8 cellular contexts compared by ENCODE assay signal in genomic region chr9:22008662-22009562, GRCh38. TPM values are rescaled to one million over a fixed set of nuclear protein-coding genes. Genes with fewer than 3 reads are reported as not detected.
DNase-seq lines count a peak whose midpoint lies in the region; ATAC-seq, FAIRE-seq and TF ChIP-seq lines count a peak whose summit lies in the region.

Gene CDKN2B, minus strand, starts transcription at chr9:22009305. Its CDS starts 352 bp downstream, at chr9:22008953.

- H3K4ac ChIP-seq in H1 (replicated peaks; ENCODE audit: insufficient read length, low read depth, low read length), result no peak within 1 kb of the TSS

- H3K4me2 ChIP-seq in H1 (ENCODE audit: insufficient read depth in 1 of 2, low read depth in 2 of 2, low read length in 2 of 2), result peak within 1 kb of the TSS; percentile 77 to 97

- ATAC-seq in GM18868 (IDR thresholded peaks at IDR 0.05; ENCODE audit: unreplicated experiment) (peak; percentile 90), HG03095 (IDR thresholded peaks at IDR 0.05; ENCODE audit: unreplicated experiment) (peak; percentile 92)

- peaks cover 18% of the 10 kb centered on the region; the same call in 1 of the 2 replicates for H3K23me2 ChIP-seq in H1 (ENCODE audit: low read depth, low read length)

- CTCF ChIA-PET in activated CD4-positive, alpha-beta memory T cell treated with anti-CD3 and anti-CD28 coated beads for 36 hours (lab: Charles Lee), result interaction anchor here (0.6 to 6.0 kb wide), 56 partner anchors 10 to 756 kb away, joined by 3 to 118 read pairs (median 5); partner anchors contain the start of genes CDKN2A, CDKN2B-AS1 and MTAP
- CTCF ChIA-PET in H1 (lab: Charles Lee; ENCODE audit: partially characterized antibody), result interaction anchor here (0.6 to 4.1 kb wide), 47 partner anchors 9 to 450 kb away, joined by 3 to 57 read pairs (median 4); partner anchors contain the start of genes CDKN2A and CDKN2B-AS1

- H3K23ac ChIP-seq in H1 (ENCODE audit: insufficient read length), result no peak within 1 kb of the TSS

- TF ChIP-seq RAD21 in H1 (IDR thresholded peaks at IDR 0.05 in 1 of 2, conservative IDR thresholded peaks at IDR 0.05 in 1 of 2; ENCODE audit: low read depth in 2 of 2, low read length in 2 of 2), result peak; percentile 57 to 67

- H3K9me3 ChIP-seq in H1 (ENCODE audit: insufficient read depth in 2 of 2, low read depth in 1 of 2, low read length in 1 of 2), result no peaks in the 10 kb centered on the region

- no peaks in the 10 kb centered on the region for H3K79me2 ChIP-seq in H1 (ENCODE audit: control insufficient read depth in 1 of 2, insufficient read depth in 2 of 2, low read length in 2 of 2)

- peak within 1 kb of the TSS in 2 of 4 experiments; percentile 48 to 51; a peak in 2 of 7 replicates for H3K9ac ChIP-seq in H1 (replicated peaks in 1 of 4; ENCODE audit: extremely low read depth in 1 of 4, low read depth in 3 of 4, low read length in 3 of 4)

- H2BK15ac ChIP-seq in H1 (ENCODE audit: low read length), result peak within 1 kb of the TSS; percentile 88; the same call in 1 of the 2 replicates

- peak within 1 kb of the TSS; percentile 81 for H3K4me3 Mint-ChIP-seq in activated CD4-positive, alpha-beta memory T cell treated with anti-CD3 and anti-CD28 coated beads for 36 hours

- no peaks in the 10 kb centered on the region for H3K9me3 Mint-ChIP-seq in activated CD4-positive, alpha-beta memory T cell treated with anti-CD3 and anti-CD28 coated beads for 36 hours

- H2BK20ac ChIP-seq in H1 (ENCODE audit: low read length), result no peak within 1 kb of the TSS

- H3K27me3 Mint-ChIP-seq in activated CD4-positive, alpha-beta memory T cell treated with anti-CD3 and anti-CD28 coated beads for 36 hours, result peaks cover 54% of the 10 kb centered on the region

- peaks cover 0 to 13% of the 10 kb centered on the region in 2 experiments for H4K20me1 ChIP-seq in H1 (replicated peaks in 1 of 2; ENCODE audit: control insufficient read depth in 1 of 2, insufficient read depth in 2 of 2, low read length in 2 of 2)

- H2AK5ac ChIP-seq in H1 (ENCODE audit: low read depth, low read length), result no peak within 1 kb of the TSS

- H3K36me3 ChIP-seq in H1 (ENCODE audit: control insufficient read depth in 2 of 4, insufficient read depth in 4 of 4, low read length in 3 of 4), result no peaks in the 10 kb centered on the region; a peak in 1 of 8 replicates

- no peak for TF ChIP-seq EP300 in H1 (IDR thresholded peaks at IDR 0.05; ENCODE audit: borderline replicate concordance in 1 of 2, low read depth in 2 of 2, low read length in 2 of 2)

- peak within 1 kb of the TSS; percentile 98 for H2AFZ ChIP-seq in H1 (ENCODE audit: low read length)

- no peak within 1 kb of the TSS for H3K27ac ChIP-seq in H1 (ENCODE audit: low read depth, low read length)

- peaks cover 24% of the 10 kb centered on the region for H3K4me1 Mint-ChIP-seq in activated CD4-positive, alpha-beta memory T cell treated with anti-CD3 and anti-CD28 coated beads for 36 hours (ENCODE audit: low read depth)

- intact Hi-C loops in activated CD4-positive, alpha-beta memory T cell treated with anti-CD3 and anti-CD28 coated beads for 36 hours (cut with micrococcal nuclease), result loop anchor here (1.0 to 5.0 kb wide), 6 partner anchors 15 to 233 kb away; partner anchors contain the start of genes CDKN2A and CDKN2B-AS1

- H4K8ac ChIP-seq in H1 (ENCODE audit: extremely low read depth, insufficient read depth, low read length), result peak within 1 kb of the TSS; percentile 35; the same call in 1 of the 2 replicates

- no peaks in the 10 kb centered on the region for H3K36me3 Mint-ChIP-seq in activated CD4-positive, alpha-beta memory T cell treated with anti-CD3 and anti-CD28 coated beads for 36 hours

- no peaks in the 10 kb centered on the region for H3K79me1 ChIP-seq in H1 (ENCODE audit: low read depth, low read length)

- H3K27ac Mint-ChIP-seq in activated CD4-positive, alpha-beta memory T cell treated with anti-CD3 and anti-CD28 coated beads for 36 hours, result no peak within 1 kb of the TSS

- no peak within 1 kb of the TSS; the same call in 1 of the 2 replicates for H3K18ac ChIP-seq in H1 (ENCODE audit: extremely low read depth, low read length)

- peaks cover 3 to 11% (median 5%) of the 10 kb centered on the region in 4 experiments; a peak in 6 of 7 replicates for H3K4me1 ChIP-seq in H1 (replicated peaks in 1 of 4; ENCODE audit: control insufficient read depth in 3 of 4, insufficient read depth in 4 of 4, low read length in 3 of 4)

- peak in 1 of 2 experiments; percentile 61; a peak in 2 of 3 replicates for TF ChIP-seq POLR2A in H1 (IDR thresholded peaks at IDR 0.05; ENCODE audit: control extremely low read depth in 1 of 2, low read depth in 2 of 2, low read length in 2 of 2)

- no peak within 1 kb of the TSS for H4K5ac ChIP-seq in H1 (ENCODE audit: insufficient read length, low read depth, low read length)

- no peak within 1 kb of the TSS for H3K14ac ChIP-seq in H1 (ENCODE audit: insufficient read length)

- peak; percentile 76 for FAIRE-seq in H1 (lab: Jason Lieb, UNC)

- no peak within 1 kb of the TSS for H4K91ac ChIP-seq in H1 (replicated peaks; ENCODE audit: insufficient read length, low read length)

- in situ Hi-C loops in ACHN (cut with HindIII; ENCODE audit: low pct_ligation_motif_present, low pct_unique_long_range_greater_than_20kb, low sequenced_read_pairs), result no loop called here

- H2BK5ac ChIP-seq in H1 (ENCODE audit: low read depth, low read length), result no peak within 1 kb of the TSS

- peak; percentile 82 to 88 (median 88) for TF ChIP-seq CTCF in H1 (IDR thresholded peaks at IDR 0.05; ENCODE audit: control extremely low read depth in 1 of 3, insufficient read depth in 1 of 3, low read depth in 1 of 3, low read length in 3 of 3)

- peak; percentile 94 for DNase-seq in ACHN
- peak; percentile 78 for DNase-seq in NCI-H226
- peak; percentile 84 for DNase-seq in activated CD4-positive, alpha-beta memory T cell treated with anti-CD3 and anti-CD28 coated beads for 36 hours
- peak in 1 of 2 experiments; percentile 97 for DNase-seq in H1 (ENCODE audit: low read depth in 1 of 2, low spot score in 2 of 2)
- DNase-seq in medulla oblongata (ENCODE audit: extremely low spot score), result peak; percentile 95
- DNase-seq in stimulated activated CD8-positive, alpha-beta memory T cell treated with anti-CD3 and anti-CD28 coated beads, Interleukin-15, amount 100 ng/mL, for 24 hours (ENCODE audit: low read depth), result peak; percentile 47

- H3K27me3 ChIP-seq in H1 (replicated peaks in 1 of 4; ENCODE audit: control insufficient read depth in 3 of 4, extremely low read depth in 1 of 4, insufficient read depth in 3 of 4, low read length in 3 of 4), result peaks cover 28 to 63% (median 45%) of the 10 kb centered on the region in 4 experiments

- no peak within 1 kb of the TSS for H2BK12ac ChIP-seq in H1 (ENCODE audit: low read depth, low read length)

- WGBS in H1 (ENCODE audit: extremely low coverage in 1 of 2, insufficient coverage in 1 of 2, insufficient read length in 1 of 2, insufficient replicate concordance in 2 of 2, low coverage in 1 of 2, low lambda C conversion rate in 2 of 2, missing lambda C conversion rate in 1 of 2), 2 experiments, result 1% methylated on average over 77 of the region's 91 CpGs; no CpG with 5 or more reads in 1 of the 2 experiments

- H3K4me3 ChIP-seq in H1 (ENCODE audit: extremely low read depth in 1 of 4, insufficient read depth in 2 of 4, low read depth in 3 of 4, low read length in 4 of 4), result peak within 1 kb of the TSS; percentile 44 to 78 (median 70)

- POLR2A ChIA-PET in activated CD4-positive, alpha-beta memory T cell treated with anti-CD3 and anti-CD28 coated beads for 36 hours (lab: Charles Lee), result interaction anchor here (0.7 to 1.1 kb wide), 2 partner anchors 28 to 196 kb away, joined by 3 to 4 read pairs; no protein-coding TSS in a partner anchor
- POLR2A ChIA-PET in H1 (lab: Charles Lee; ENCODE audit: partially characterized antibody), result interaction anchor here (1.0 to 2.2 kb wide), 4 partner anchors 14 to 206 kb away, joined by 4 to 10 read pairs (median 6); partner anchors contain the start of genes CDKN2A, CDKN2B-AS1 and MTAP

- H2BK120ac ChIP-seq in H1 (replicated peaks; ENCODE audit: low read depth, low read length), result peak within 1 kb of the TSS; percentile 87

- no peak within 1 kb of the TSS for H3K56ac ChIP-seq in H1 (replicated peaks; ENCODE audit: insufficient read length, low read depth, low read length)

TF ChIP-seq in H1, 55 proteins besides CTCF, POLR2A, EP300 and RAD21 (continues in another document):
- peak; percentile 50 for TF ChIP-seq USF2 (IDR thresholded peaks at IDR 0.05; ENCODE audit: low read length)
- no peak for TF ChIP-seq POU5F1 (IDR thresholded peaks at IDR 0.05; ENCODE audit: low read depth, low read length)
- TF ChIP-seq JUND (IDR thresholded peaks at IDR 0.05; ENCODE audit: low read length), result no peak
- TF ChIP-seq SRF (IDR thresholded peaks at IDR 0.05; ENCODE audit: low read depth, low read length), result no peak
- TF ChIP-seq KDM4A (IDR thresholded peaks at IDR 0.05; ENCODE audit: low read depth, low read length, severe bottlenecking), result peak; percentile 98
- TF ChIP-seq CREB1 (IDR thresholded peaks at IDR 0.05), result peak; percentile 72
- no peak for TF ChIP-seq HDAC6 (IDR thresholded peaks at IDR 0.05; ENCODE audit: low read depth, low read length)
- 0 out of 2 replicates have a peak, but pooled peaks have one; percentile 45 for TF ChIP-seq PHF8 (conservative IDR thresholded peaks at IDR 0.05; ENCODE audit: low read depth, low read length)
- TF ChIP-seq SIX5 (IDR thresholded peaks at IDR 0.05; ENCODE audit: low read depth, low read length), result no peak
- TF ChIP-seq SUZ12 (IDR thresholded peaks at IDR 0.05; ENCODE audit: low read length), result peak; percentile 62

RNA-seq across cellular contexts. Expression of gene CDKN2B, which starts in this region (rescaled TPM):
- total RNA-seq in activated CD4-positive, alpha-beta memory T cell treated with anti-CD3 and anti-CD28 coated beads for 36 hours, result under 1 TPM; 0.05 to 0.10 TPM
- total RNA-seq in H1 (2021; fragmentation: NEBNext Ultra II Directional; extraction: Animal tissue kit (Norgen Biotek cat#: 25700)), result 0.31 and 0.88 TPM in 2 replicates
- polyA plus RNA-seq in H1 (2011; rRNA removed), result 0.11 and 0.20 TPM in 2 replicates
- polyA plus RNA-seq in H1 (2011; cell fraction: cytosol; rRNA removed), result 0.06 TPM
- 0.07 TPM for polyA plus RNA-seq in H1 (2011; cell fraction: nucleus; rRNA removed)
- polyA plus RNA-seq in H1 (2012, experiment 1 of 2), result 0.10 to 0.80 TPM (median 0.17 TPM) in 4 replicates
- polyA plus RNA-seq in H1 (2012, experiment 2 of 2), result not detected
- polyA plus RNA-seq in H1 (2013, experiment 1 of 2), result 0.10 TPM
- 0.15 TPM for polyA plus RNA-seq in H1 (2013, experiment 2 of 2)
- not detected in 2 replicates for polyA minus RNA-seq in H1 (2011; rRNA and poly(A)+ RNA removed)
- not detected for polyA minus RNA-seq in H1 (2011; cell fraction: cytosol; rRNA and poly(A)+ RNA removed)
- 2.1 TPM for polyA minus RNA-seq in H1 (2011; cell fraction: nucleus; rRNA and poly(A)+ RNA removed)

Comparison
In these comparisons a context has a peak if more than half of its experiments do, and no peak if none do; other contexts are left out.
1. Peak in DNase-seq in activated CD4-positive, alpha-beta memory T cell treated with anti-CD3 and anti-CD28 coated beads for 36 hours; RNA of the gene not detected or under 1 TPM.